Comparison of ENCODE assay signal across 7 cellular contexts in the genomic region with DNA sequence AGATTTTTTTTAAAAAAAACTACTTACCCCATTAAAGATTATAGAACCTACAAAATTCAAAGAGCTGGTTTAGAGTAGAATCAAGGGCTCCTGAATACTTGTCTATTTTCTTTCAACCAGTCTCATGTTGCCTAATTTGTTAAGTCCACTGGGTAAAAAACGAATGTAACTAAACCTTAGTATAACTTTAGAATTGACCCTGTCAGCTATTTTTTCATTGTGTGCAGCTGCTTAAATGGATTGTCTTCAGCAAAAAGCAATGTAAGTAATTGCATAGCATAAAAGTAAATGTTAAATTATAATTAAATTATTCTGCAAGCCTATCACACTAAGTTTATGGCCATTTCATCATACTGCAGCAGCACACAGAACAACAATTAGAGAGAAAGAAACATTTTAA.
"Had no signal": no experiment of that assay in that cellular context is flagged by ENCODE, and none has a peak within 500 bp of the region (broad histone marks: within the 10 kb centered on the region; RNA-seq: fewer than 3 reads in every experiment).

No MANE protein-coding gene starts in this region.

- H3K27me3 Mint-ChIP-seq: IgD-negative memory B cell had no signal

- FAIRE-seq: HTR-8/SVneo, K562 had no signal

- ATAC-seq: K562 had no signal

- H3K27ac Mint-ChIP-seq: IgD-negative memory B cell had no signal

- H3K27ac ChIP-seq: HL-60, KMS-11 had no signal

- H3K4me1 Mint-ChIP-seq: IgD-negative memory B cell had no signal

- H3K4me3 ChIP-seq: K562 had no signal

- DNase-seq: KBM-7, KG1 had no signal

- H3K4me3 Mint-ChIP-seq: IgD-negative memory B cell had no signal

- H3K36me3 Mint-ChIP-seq: IgD-negative memory B cell had no signal

- H3K9me3 Mint-ChIP-seq: IgD-negative memory B cell had no signal

- H3K4me2 ChIP-seq: KMS-11 had no signal

- H3K9ac ChIP-seq: KMS-11 had no signal
